ENCODE assay signal across 8 cellular contexts in genomic region chr17:43943769-43944418, GRCh38. TPM values are rescaled to one million over a fixed set of nuclear protein-coding genes. Genes with fewer than 3 reads are reported as not detected.
DNase-seq lines count a peak whose midpoint lies in the region; ATAC-seq and TF ChIP-seq lines count a peak whose summit lies in the region.

No MANE protein-coding gene starts in this region.

- peaks cover 11% of the 10 kb centered on the region for H3K27me3 Mint-ChIP-seq in activated T-cell treated with anti-CD3 and anti-CD28 coated beads, Interleukin-2, amount 50 U/mL, for 72 hours (ENCODE audit: low read depth)

- in situ Hi-C loops in G401 (cut with HindIII; ENCODE audit: low sequenced_read_pairs): no loop called here

- H3K4me3 ChIP-seq in Karpas-422 (ENCODE audit: low read length) (no peak overlapping the region), fibroblast of mammary gland (ENCODE audit: control insufficient read depth, low read depth, low read length) (no peak overlapping the region), neural cell (ENCODE audit: low read length) (no peak overlapping the region)

- no peak overlapping the region for H3K27ac Mint-ChIP-seq in activated T-cell treated with anti-CD3 and anti-CD28 coated beads, Interleukin-2, amount 50 U/mL, for 72 hours

- H3K9ac ChIP-seq in Karpas-422 (ENCODE audit: low read length) (no peak overlapping the region), neural cell (ENCODE audit: low read length) (no peak overlapping the region)

- no peak overlapping the region for H3K4me3 Mint-ChIP-seq in activated T-cell treated with anti-CD3 and anti-CD28 coated beads, Interleukin-2, amount 50 U/mL, for 72 hours

- H3K27me3 ChIP-seq in Karpas-422 (ENCODE audit: low read length): no peaks in the 10 kb centered on the region
- H3K27me3 ChIP-seq in neural cell (ENCODE audit: insufficient read depth, low read depth, low read length): no peaks in the 10 kb centered on the region

- H3K9me3 ChIP-seq in Karpas-422 (ENCODE audit: low read length): no peaks in the 10 kb centered on the region
- no peaks in the 10 kb centered on the region for H3K9me3 ChIP-seq in neural cell (ENCODE audit: low read length)

- H3K4me2 ChIP-seq in Karpas-422 (ENCODE audit: low read depth, low read length, poor library complexity, severe bottlenecking) (no peak overlapping the region), neural cell (ENCODE audit: low read length) (no peak overlapping the region)

- no peaks in the 10 kb centered on the region for H3K9me2 ChIP-seq in Karpas-422 (replicated peaks; ENCODE audit: insufficient read depth, low read length)
- no peaks in the 10 kb centered on the region for H3K9me2 ChIP-seq in neural cell (ENCODE audit: insufficient read depth, low read length)

- DNase-seq in G401 (ENCODE audit: low spot score): peak; percentile 80
- peak; percentile 88 for DNase-seq in Karpas-422
- DNase-seq in RPMI7951 (ENCODE audit: low read depth): peak; percentile 60
- peak; percentile 83 to 86 for DNase-seq in activated T-cell treated with anti-CD3 and anti-CD28 coated beads, Interleukin-2, amount 50 U/mL, for 72 hours
- peak; percentile 75 for DNase-seq in fibroblast of mammary gland (ENCODE audit: low read depth)
- peak; percentile 87 for DNase-seq in stimulated activated naive CD8-positive, alpha-beta T cell treated with anti-CD3 and anti-CD28 coated beads, Interleukin-15, Interleukin-2, amounts not matched to agents 100 U/mL and 50 U/mL, for 24 hours

- H2AFZ ChIP-seq in Karpas-422 (ENCODE audit: low read length) (no peak overlapping the region), neural cell (ENCODE audit: low read depth, low read length) (no peak overlapping the region)

- no peaks in the 10 kb centered on the region for H3K36me3 ChIP-seq in Karpas-422 (ENCODE audit: insufficient read depth, low read length)
- H3K36me3 ChIP-seq in neural cell (ENCODE audit: insufficient read depth, low read length): no peaks in the 10 kb centered on the region

- H3K9me3 Mint-ChIP-seq in activated T-cell treated with anti-CD3 and anti-CD28 coated beads, Interleukin-2, amount 50 U/mL, for 72 hours: no peaks in the 10 kb centered on the region

- H3K79me2 ChIP-seq in Karpas-422 (ENCODE audit: low read length): no peaks in the 10 kb centered on the region
- no peaks in the 10 kb centered on the region for H3K79me2 ChIP-seq in neural cell (replicated peaks; ENCODE audit: insufficient read depth, low read length)

- ATAC-seq in activated T-cell treated with anti-CD3 and anti-CD28 coated beads, Interleukin-2, amount 50 U/mL, for 72 hours (replicated peaks in 1 of 2): peak; percentile 89
- ATAC-seq in stimulated activated naive CD8-positive, alpha-beta T cell treated with anti-CD3 and anti-CD28 coated beads, Interleukin-15, Interleukin-2, amounts not matched to agents 100 U/mL and 50 U/mL, for 24 hours: peak; percentile 76
- no peak for ATAC-seq in GM18858 (IDR thresholded peaks at IDR 0.05; ENCODE audit: unreplicated experiment)

- TF ChIP-seq CTCF in fibroblast of mammary gland (conservative IDR thresholded peaks at IDR 0.05; ENCODE audit: control insufficient read depth, insufficient read depth, low read depth, low read length): peak; percentile 90
- TF ChIP-seq CTCF in neural cell (IDR thresholded peaks at IDR 0.05; ENCODE audit: poor library complexity, severe bottlenecking): peak; percentile 80

- H3K4me1 ChIP-seq in Karpas-422 (ENCODE audit: low read length): peaks cover 15% of the 10 kb centered on the region

- peak; percentile 73 for TF ChIP-seq RAD21 in neural cell (conservative IDR thresholded peaks at IDR 0.05)

- H3F3A ChIP-seq in neural cell (ENCODE audit: insufficient read depth, low read length, poor library complexity, severe bottlenecking): no peaks in the 10 kb centered on the region

- H3K27ac ChIP-seq in Karpas-422 (ENCODE audit: low read length) (no peak overlapping the region), neural cell (ENCODE audit: low read length) (no peak overlapping the region)

- no peak for TF ChIP-seq EP300 in neural cell (conservative IDR thresholded peaks at IDR 0.05; ENCODE audit: poor library complexity, severe bottlenecking)

- peaks cover 12% of the 10 kb centered on the region for H3K4me1 Mint-ChIP-seq in activated T-cell treated with anti-CD3 and anti-CD28 coated beads, Interleukin-2, amount 50 U/mL, for 72 hours (ENCODE audit: low read depth)

- H4K20me1 ChIP-seq in Karpas-422 (ENCODE audit: insufficient read depth, low read depth, low read length) (no peaks in the 10 kb centered on the region), neural cell (ENCODE audit: insufficient read depth) (no peaks in the 10 kb centered on the region)

- no peaks in the 10 kb centered on the region for H3K36me3 Mint-ChIP-seq in activated T-cell treated with anti-CD3 and anti-CD28 coated beads, Interleukin-2, amount 50 U/mL, for 72 hours (ENCODE audit: insufficient read depth in 2 of 2)

TF ChIP-seq in neural cell, 6 proteins besides CTCF, POLR2A, EP300 and RAD21:
- TF ChIP-seq EZH2 (IDR thresholded peaks at IDR 0.05; ENCODE audit: borderline replicate concordance, insufficient read depth, low read length, poor library complexity, severe bottlenecking) (no peak), SMC3 (conservative IDR thresholded peaks at IDR 0.05; ENCODE audit: poor library complexity) (peak; percentile 80), REST (IDR thresholded peaks at IDR 0.05; ENCODE audit: borderline replicate concordance) (no peak), POLR2AphosphoS5 (IDR thresholded peaks at IDR 0.05) (no peak)

RNA-seq across cellular contexts. Expression of gene PPY, which starts 1.6 kb away (rescaled TPM):
- not detected in 2 replicates for total RNA-seq in G401 (2014; rRNA removed; shearing (Covaris generic))
- not detected in 2 replicates for total RNA-seq in Karpas-422 (2014; rRNA removed; shearing (Covaris generic); ENCODE audit: low replicate concordance)
- total RNA-seq in RPMI7951 (2014; rRNA removed; shearing (Covaris generic)): not detected in 2 replicates
- total RNA-seq in activated T-cell treated with anti-CD3 and anti-CD28 coated beads, Interleukin-2, amount 50 U/mL, for 72 hours: not detected
- polyA plus RNA-seq in neural cell: not detected in 2 replicates
- polyA minus RNA-seq in neural cell: not detected in 2 replicates

RNA-seq across cellular contexts. Expression of gene PYY, which starts 9.8 kb away (rescaled TPM):
- total RNA-seq in G401 (2014; rRNA removed; shearing (Covaris generic)): not detected in 2 replicates
- 0.51 TPM in 1 of 2 replicates, not detected in the other for total RNA-seq in Karpas-422 (2014; rRNA removed; shearing (Covaris generic); ENCODE audit: low replicate concordance)
- total RNA-seq in RPMI7951 (2014; rRNA removed; shearing (Covaris generic)): not detected in 2 replicates
- not detected for total RNA-seq in activated T-cell treated with anti-CD3 and anti-CD28 coated beads, Interleukin-2, amount 50 U/mL, for 72 hours
- polyA plus RNA-seq in neural cell: not detected in 2 replicates
- polyA minus RNA-seq in neural cell: not detected in 2 replicates

RNA-seq across cellular contexts. Expression of gene MPP2, which starts 36.6 kb away (rescaled TPM):
- total RNA-seq in G401 (2014; rRNA removed; shearing (Covaris generic)): 58.8 and 82.5 TPM in 2 replicates
- not detected in 2 replicates for total RNA-seq in Karpas-422 (2014; rRNA removed; shearing (Covaris generic); ENCODE audit: low replicate concordance)
- total RNA-seq in RPMI7951 (2014; rRNA removed; shearing (Covaris generic)): 0.78 and 0.96 TPM in 2 replicates
- 1 to 10 TPM; 4.0 to 4.1 TPM for total RNA-seq in activated T-cell treated with anti-CD3 and anti-CD28 coated beads, Interleukin-2, amount 50 U/mL, for 72 hours
- polyA plus RNA-seq in neural cell: 25.5 and 34.3 TPM in 2 replicates
- 52.6 and 56.7 TPM in 2 replicates for polyA minus RNA-seq in neural cell

Comparison
In these comparisons a context has a peak if more than half of its experiments do, and no peak if none do; other contexts are left out.
1. RNA of gene MPP2, which starts 36.6 kb away (total RNA-seq): 58.8 to 82.5 TPM in G401; 4.0 to 4.1 TPM in activated T-cell treated with anti-CD3 and anti-CD28 coated beads, Interleukin-2, amount 50 U/mL, for 72 hours, 0.78 to 0.96 TPM in RPMI7951 and not detected in Karpas-422; every median in the first group is over 10 times any median in the second.
2. Peak in every context shown above with its lines, with median percentiles within 50 percentile points of each other: DNase-seq.